12 cellular contexts compared by ENCODE assay signal in genomic region chr11:444397-445144, GRCh38. TPM values are rescaled to one million over a fixed set of nuclear protein-coding genes. Genes with fewer than 3 reads are reported as not detected.
DNase-seq lines count a peak whose midpoint lies in the region; ATAC-seq, FAIRE-seq and TF ChIP-seq lines count a peak whose summit lies in the region.
"Had no signal": no experiment of that assay in that cellular context is flagged by ENCODE, and none has a peak within 500 bp of the region (broad histone marks: within the 10 kb centered on the region; RNA-seq: fewer than 3 reads in every experiment).

No MANE protein-coding gene starts in this region.

- TF ChIP-seq POLR2A in HepG2 (IDR thresholded peaks at IDR 0.05; ENCODE audit: insufficient read depth in 1 of 2, low read depth in 2 of 2, low read length in 2 of 2) (no peak), right lobe of liver (IDR thresholded peaks at IDR 0.05) (no peak)

- in situ Hi-C loops in HepG2 (cut with HindIII; ENCODE audit: extremely low pct_ligation_motif_present, low pct_unique_long_range_greater_than_20kb): loop anchor here (5.0 kb wide), 1 partner anchor 37 kb away; no protein-coding TSS in a partner anchor

- H2AFZ ChIP-seq in HepG2 (ENCODE audit: low read length) (no peak overlapping the region), hepatocyte (no peak overlapping the region)

- WGBS in HepG2 (ENCODE audit: low lambda C conversion rate): 73% methylated on average over 12 of the region's 12 CpGs
- WGBS in right lobe of liver (ENCODE audit: insufficient coverage, low coverage, low lambda C conversion rate, missing lambda C conversion rate): 29% methylated on average over 10 of the region's 12 CpGs
- 44% methylated on average over 12 of the region's 12 CpGs for WGBS in hepatocyte (ENCODE audit: low lambda C conversion rate, missing lambda C conversion rate)

- H3K27ac ChIP-seq in HepG2 (ENCODE audit: extremely low read length, insufficient read depth, low read length) (no peak overlapping the region), right lobe of liver (no peak overlapping the region), hepatocyte (peak overlapping the region; percentile 95)

- H3K36me3 ChIP-seq in HepG2 (replicated peaks in 1 of 2; ENCODE audit: control insufficient read depth in 1 of 2, insufficient read depth in 2 of 2, low read length in 2 of 2) (no peaks in the 10 kb centered on the region), right lobe of liver (no peaks in the 10 kb centered on the region), hepatocyte (replicated peaks; ENCODE audit: insufficient read depth, low read depth) (no peaks in the 10 kb centered on the region)

- no peaks in the 10 kb centered on the region for H3K9me2 ChIP-seq in hepatocyte (replicated peaks; ENCODE audit: insufficient read depth)

- no peak for DNase-seq in HepG2 (ENCODE audit: low spot score)
- no peak for DNase-seq in right lobe of liver
- peak; percentile 33 for DNase-seq in RPMI7951 (ENCODE audit: low read depth)
- peak; percentile 74 for DNase-seq in hepatocyte (ENCODE audit: low spot score)
- no peak for DNase-seq in ureter (ENCODE audit: low spot score)
- DNase-seq: activated CD4-positive, alpha-beta T cell treated with anti-CD3 and anti-CD28 coated beads for 36 hours; NCI-H2081 treated with DMSO at 0.1 percent for 48 hours had no signal

- TF ChIP-seq CTCF in HepG2 (CRISPR knock-in tag; IDR thresholded peaks at IDR 0.05) (no peak), right lobe of liver (IDR thresholded peaks at IDR 0.05) (no peak), hepatocyte (IDR thresholded peaks at IDR 0.05; ENCODE audit: poor library complexity) (no peak)

- BruUV-seq in HepG2 (replicated peaks; lab: Mats Ljungman, UMichigan): no TSS peak

- H3K79me2 ChIP-seq in HepG2 (ENCODE audit: insufficient read depth, low read length): no peaks in the 10 kb centered on the region
- peaks cover 5% of the 10 kb centered on the region for H3K79me2 ChIP-seq in hepatocyte

- H3K27me3 ChIP-seq in HepG2 (ENCODE audit: control insufficient read depth in 1 of 2, insufficient read depth in 2 of 2, low read length in 2 of 2) (no peaks in the 10 kb centered on the region), right lobe of liver (no peaks in the 10 kb centered on the region), hepatocyte (no peaks in the 10 kb centered on the region)
- H3K27me3 ChIP-seq: body of pancreas had no signal

- H3K4me3 ChIP-seq in HepG2 (replicated peaks in 1 of 3; ENCODE audit: insufficient read depth in 1 of 3, low read depth in 2 of 3, low read length in 3 of 3) (no peak overlapping the region), right lobe of liver (no peak overlapping the region), hepatocyte (no peak overlapping the region)
- H3K4me3 ChIP-seq: body of pancreas had no signal

- CTCF ChIA-PET in HepG2 (lab: Yijun Ruan, JAX; ENCODE audit: low intra/inter-chr PET ratio, low total read pairs): no interaction called here

- H3K4me1 ChIP-seq in HepG2 (ENCODE audit: insufficient read depth, low read length): peaks cover 77% of the 10 kb centered on the region
- peaks cover 0 to 21% (median 5%) of the 10 kb centered on the region in 4 donors for H3K4me1 ChIP-seq in right lobe of liver
- peaks cover 43% of the 10 kb centered on the region for H3K4me1 ChIP-seq in hepatocyte (ENCODE audit: insufficient read depth)

- H4K20me1 ChIP-seq in HepG2 (ENCODE audit: insufficient read depth, low read length) (no peaks in the 10 kb centered on the region), hepatocyte (ENCODE audit: insufficient read depth, poor library complexity, severe bottlenecking) (no peaks in the 10 kb centered on the region)

- no peak for FAIRE-seq in HepG2 (lab: Jason Lieb, UNC)

- H3K9me3 ChIP-seq in HepG2 (ENCODE audit: low read length) (no peaks in the 10 kb centered on the region), right lobe of liver (no peaks in the 10 kb centered on the region), hepatocyte (ENCODE audit: low read depth) (no peaks in the 10 kb centered on the region)
- H3K9me3 ChIP-seq: body of pancreas had no signal

- no peak for ATAC-seq in HepG2
- no peak for ATAC-seq in right lobe of liver
- ATAC-seq in HG02938 (IDR thresholded peaks at IDR 0.05; ENCODE audit: unreplicated experiment): no peak
- ATAC-seq in HG02588 (IDR thresholded peaks at IDR 0.05; ENCODE audit: unreplicated experiment): no peak
- no peak for ATAC-seq in HG03025 (IDR thresholded peaks at IDR 0.05; ENCODE audit: low FRiP score, unreplicated experiment)
- ATAC-seq: activated CD4-positive, alpha-beta T cell treated with anti-CD3 and anti-CD28 coated beads for 36 hours; body of pancreas; sciatic nerve had no signal

- H3K4me2 ChIP-seq in HepG2 (ENCODE audit: low read depth, low read length): no peak overlapping the region
- H3K4me2 ChIP-seq in hepatocyte: peak overlapping the region; percentile 11

- TF ChIP-seq RAD21 in HepG2 (CRISPR knock-in tag; IDR thresholded peaks at IDR 0.05): no peak

- H3K9ac ChIP-seq in HepG2 (ENCODE audit: insufficient read depth, low read depth, low read length): no peak overlapping the region

- TF ChIP-seq EP300 in HepG2 (IDR thresholded peaks at IDR 0.05; ENCODE audit: low read depth in 2 of 2, low read length in 2 of 2): no peak
- TF ChIP-seq EP300 in HepG2 (CRISPR knock-in tag; IDR thresholded peaks at IDR 0.05; ENCODE audit: borderline replicate concordance): no peak

- intact Hi-C loops in HepG2 (cut with micrococcal nuclease; ENCODE audit: unreplicated experiment): loop anchor here (5.0 kb wide), 1 partner anchor 37 kb away; no protein-coding TSS in a partner anchor
- intact Hi-C loops in right lobe of liver (cut with DNase I): loop anchor here in 1 of 2 donors (5.0 kb wide), 1 partner anchor 37 kb away; no protein-coding TSS in a partner anchor

- POLR2A ChIA-PET in HepG2 (lab: Yijun Ruan, JAX): interaction anchor here (1.1 to 1.5 kb wide), 3 partner anchors 30 to 91 kb away, joined by 3 to 8 read pairs (median 3); partner anchors contain the start of genes HRAS and SIGIRR

RNA-seq across cellular contexts. Expression of gene ANO9, which starts 2.8 kb away (rescaled TPM):
- total RNA-seq in HepG2 (2016; rRNA removed; fragmentation: Illumina TruSeq; extraction: Trizol) (1.5 and 8.9 TPM in 2 replicates), right lobe of liver (1 to 10 TPM in 1 of 6 experiments, under 1 TPM in 4, not detected in 1; 0.09 to 1.0 (median 0.28) TPM), hepatocyte (19.5 and 21.2 TPM in 2 replicates), ureter (17.9 TPM)
- total RNA-seq in HepG2 (2016; cell fraction: cytosol; rRNA removed; fragmentation: Illumina TruSeq; extraction: Trizol; ENCODE audit: low read depth): 1.8 and 2.3 TPM in 2 replicates
- total RNA-seq in HepG2 (2016; cell fraction: insoluble cytoplasmic fraction; rRNA removed; fragmentation: Illumina TruSeq; extraction: Trizol): 1.2 and 9.2 TPM in 2 replicates
- 1.7 and 2.0 TPM in 2 replicates for total RNA-seq in HepG2 (2016; cell fraction: membrane; rRNA removed; fragmentation: Illumina TruSeq; extraction: Trizol)
- total RNA-seq in HepG2 (2016; cell fraction: nucleus; rRNA removed; fragmentation: Illumina TruSeq; extraction: Trizol): 14.4 and 16.4 TPM in 2 replicates
- polyA plus RNA-seq in HepG2 (2011; rRNA removed) (14.3 and 19.9 TPM in 2 replicates), hepatocyte (34.9 and 35.7 TPM in 2 replicates)
- polyA plus RNA-seq in HepG2 (2011; cell fraction: cytosol; rRNA removed): 2.2 and 2.9 TPM in 2 replicates
- polyA plus RNA-seq in HepG2 (2011; cell fraction: nucleus; rRNA removed): 267 and 279 TPM in 2 replicates
- 18.3 and 18.6 TPM in 2 replicates for polyA plus RNA-seq in HepG2 (2012)
- 0.44 and 0.54 TPM in 2 replicates for polyA plus RNA-seq in HepG2 (2016; cell fraction: cytosol; fragmentation: Illumina TruSeq; extraction: Trizol; ENCODE audit: low read depth)
- polyA plus RNA-seq in HepG2 (2016; cell fraction: insoluble cytoplasmic fraction; fragmentation: Illumina TruSeq; extraction: Trizol; ENCODE audit: low read depth): 1.5 and 1.9 TPM in 2 replicates
- polyA plus RNA-seq in HepG2 (2016; cell fraction: membrane; fragmentation: Illumina TruSeq; extraction: Trizol; ENCODE audit: low read depth): 0.82 and 1.0 TPM in 2 replicates
- 71.0 and 80.1 TPM in 2 replicates for polyA plus RNA-seq in HepG2 (2016; cell fraction: nucleus; fragmentation: Illumina TruSeq; extraction: Trizol; ENCODE audit: insufficient read depth, low read depth)
- 0.23 and 6.4 TPM in 2 replicates for polyA minus RNA-seq in HepG2 (2011; rRNA and poly(A)+ RNA removed; ENCODE audit: low replicate concordance)
- polyA minus RNA-seq in HepG2 (2011; cell fraction: cytosol; rRNA and poly(A)+ RNA removed): 0.97 and 2.5 TPM in 2 replicates
- 14.8 and 15.1 TPM in 2 replicates for polyA minus RNA-seq in HepG2 (2011; cell fraction: nucleus; rRNA and poly(A)+ RNA removed)
- not detected in 2 replicates for total RNA-seq in RPMI7951 (2014; rRNA removed; shearing (Covaris generic))

RNA-seq across cellular contexts. Expression of gene PTDSS2, which starts 5.5 kb away (rescaled TPM):
- total RNA-seq in HepG2 (2016; rRNA removed; fragmentation: Illumina TruSeq; extraction: Trizol): 11.3 and 21.7 TPM in 2 replicates
- 5.6 and 7.0 TPM in 2 replicates for total RNA-seq in HepG2 (2016; cell fraction: cytosol; rRNA removed; fragmentation: Illumina TruSeq; extraction: Trizol; ENCODE audit: low read depth)
- 8.4 and 25.4 TPM in 2 replicates for total RNA-seq in HepG2 (2016; cell fraction: insoluble cytoplasmic fraction; rRNA removed; fragmentation: Illumina TruSeq; extraction: Trizol)
- total RNA-seq in HepG2 (2016; cell fraction: membrane; rRNA removed; fragmentation: Illumina TruSeq; extraction: Trizol): 10.9 and 11.3 TPM in 2 replicates
- total RNA-seq in HepG2 (2016; cell fraction: nucleus; rRNA removed; fragmentation: Illumina TruSeq; extraction: Trizol): 23.2 and 23.3 TPM in 2 replicates
- polyA plus RNA-seq in HepG2 (2011; rRNA removed): 26.4 and 37.6 TPM in 2 replicates
- 28.3 and 34.4 TPM in 2 replicates for polyA plus RNA-seq in HepG2 (2011; cell fraction: cytosol; rRNA removed)
- 151 and 168 TPM in 2 replicates for polyA plus RNA-seq in HepG2 (2011; cell fraction: nucleus; rRNA removed)
- polyA plus RNA-seq in HepG2 (2012): 19.9 and 35.5 TPM in 2 replicates
- polyA plus RNA-seq in HepG2 (2016; cell fraction: cytosol; fragmentation: Illumina TruSeq; extraction: Trizol; ENCODE audit: low read depth): 5.4 and 6.0 TPM in 2 replicates
- 11.4 and 12.9 TPM in 2 replicates for polyA plus RNA-seq in HepG2 (2016; cell fraction: insoluble cytoplasmic fraction; fragmentation: Illumina TruSeq; extraction: Trizol; ENCODE audit: low read depth)
- polyA plus RNA-seq in HepG2 (2016; cell fraction: membrane; fragmentation: Illumina TruSeq; extraction: Trizol; ENCODE audit: low read depth): 9.5 and 10.3 TPM in 2 replicates
- polyA plus RNA-seq in HepG2 (2016; cell fraction: nucleus; fragmentation: Illumina TruSeq; extraction: Trizol; ENCODE audit: insufficient read depth, low read depth): 59.3 and 60.5 TPM in 2 replicates
- 43.0 and 66.5 TPM in 2 replicates for polyA minus RNA-seq in HepG2 (2011; rRNA and poly(A)+ RNA removed; ENCODE audit: low replicate concordance)
- 20.3 and 23.7 TPM in 2 replicates for polyA minus RNA-seq in HepG2 (2011; cell fraction: cytosol; rRNA and poly(A)+ RNA removed)
- polyA minus RNA-seq in HepG2 (2011; cell fraction: nucleus; rRNA and poly(A)+ RNA removed): 28.6 and 30.4 TPM in 2 replicates
- total RNA-seq in right lobe of liver: 10 to 100 TPM in 4 of 6 experiments, 1 to 10 TPM in 2; 8.4 to 21.9 (median 11.4) TPM
- total RNA-seq in RPMI7951 (2014; rRNA removed; shearing (Covaris generic)): 13.2 and 16.8 TPM in 2 replicates
- 29.7 and 31.5 TPM in 2 replicates for total RNA-seq in hepatocyte
- polyA plus RNA-seq in hepatocyte: 50.6 and 50.8 TPM in 2 replicates
- total RNA-seq in ureter: 28.6 TPM

RNA-seq across cellular contexts. Expression of gene SIGIRR, which starts 29.8 kb away (rescaled TPM):
- total RNA-seq in HepG2 (2016; rRNA removed; fragmentation: Illumina TruSeq; extraction: Trizol) (0.80 and 2.1 TPM in 2 replicates), right lobe of liver (100 to 1,000 TPM in 2 of 6 experiments, 10 to 100 TPM in 4; 48.2 to 133 (median 66.3) TPM), hepatocyte (42.4 and 52.1 TPM in 2 replicates), ureter (73.9 TPM)
- 1.7 and 1.8 TPM in 2 replicates for total RNA-seq in HepG2 (2016; cell fraction: cytosol; rRNA removed; fragmentation: Illumina TruSeq; extraction: Trizol; ENCODE audit: low read depth)
- 1.4 and 2.0 TPM in 2 replicates for total RNA-seq in HepG2 (2016; cell fraction: insoluble cytoplasmic fraction; rRNA removed; fragmentation: Illumina TruSeq; extraction: Trizol)
- total RNA-seq in HepG2 (2016; cell fraction: membrane; rRNA removed; fragmentation: Illumina TruSeq; extraction: Trizol): 2.1 and 2.2 TPM in 2 replicates
- total RNA-seq in HepG2 (2016; cell fraction: nucleus; rRNA removed; fragmentation: Illumina TruSeq; extraction: Trizol): 1.8 and 1.9 TPM in 2 replicates
- polyA plus RNA-seq in HepG2 (2011; rRNA removed) (1.2 and 2.1 TPM in 2 replicates), hepatocyte (77.4 and 85.3 TPM in 2 replicates)
- polyA plus RNA-seq in HepG2 (2011; cell fraction: cytosol; rRNA removed): 1.1 and 2.0 TPM in 2 replicates
- polyA plus RNA-seq in HepG2 (2011; cell fraction: nucleus; rRNA removed): 4.9 and 10.2 TPM in 2 replicates
- 1.6 and 2.0 TPM in 2 replicates for polyA plus RNA-seq in HepG2 (2012)
- 1.6 and 2.7 TPM in 2 replicates for polyA plus RNA-seq in HepG2 (2016; cell fraction: cytosol; fragmentation: Illumina TruSeq; extraction: Trizol; ENCODE audit: low read depth)
- 1.0 and 2.1 TPM in 2 replicates for polyA plus RNA-seq in HepG2 (2016; cell fraction: insoluble cytoplasmic fraction; fragmentation: Illumina TruSeq; extraction: Trizol; ENCODE audit: low read depth)
- polyA plus RNA-seq in HepG2 (2016; cell fraction: membrane; fragmentation: Illumina TruSeq; extraction: Trizol; ENCODE audit: low read depth): 2.8 and 4.3 TPM in 2 replicates
- 5.7 and 7.3 TPM in 2 replicates for polyA plus RNA-seq in HepG2 (2016; cell fraction: nucleus; fragmentation: Illumina TruSeq; extraction: Trizol; ENCODE audit: insufficient read depth, low read depth)
- polyA minus RNA-seq in HepG2 (2011; rRNA and poly(A)+ RNA removed; ENCODE audit: low replicate concordance): 2.3 and 4.3 TPM in 2 replicates
- 1.5 and 1.8 TPM in 2 replicates for polyA minus RNA-seq in HepG2 (2011; cell fraction: cytosol; rRNA and poly(A)+ RNA removed)
- not detected in 2 replicates for polyA minus RNA-seq in HepG2 (2011; cell fraction: nucleus; rRNA and poly(A)+ RNA removed)
- total RNA-seq in RPMI7951 (2014; rRNA removed; shearing (Covaris generic)): 14.3 and 19.2 TPM in 2 replicates

RNA-seq across cellular contexts. Expression of gene PKP3, which starts 50.6 kb away (rescaled TPM):
- total RNA-seq in HepG2 (2016; rRNA removed; fragmentation: Illumina TruSeq; extraction: Trizol): 21.1 and 28.7 TPM in 2 replicates
- 5.8 and 6.9 TPM in 2 replicates for total RNA-seq in HepG2 (2016; cell fraction: cytosol; rRNA removed; fragmentation: Illumina TruSeq; extraction: Trizol; ENCODE audit: low read depth)
- 17.5 and 29.7 TPM in 2 replicates for total RNA-seq in HepG2 (2016; cell fraction: insoluble cytoplasmic fraction; rRNA removed; fragmentation: Illumina TruSeq; extraction: Trizol)
- 13.9 and 14.9 TPM in 2 replicates for total RNA-seq in HepG2 (2016; cell fraction: membrane; rRNA removed; fragmentation: Illumina TruSeq; extraction: Trizol)
- total RNA-seq in HepG2 (2016; cell fraction: nucleus; rRNA removed; fragmentation: Illumina TruSeq; extraction: Trizol): 14.5 and 19.8 TPM in 2 replicates
- polyA plus RNA-seq in HepG2 (2011; rRNA removed): 18.0 and 25.1 TPM in 2 replicates
- polyA plus RNA-seq in HepG2 (2011; cell fraction: cytosol; rRNA removed): 13.8 and 24.2 TPM in 2 replicates
- 59.8 and 70.5 TPM in 2 replicates for polyA plus RNA-seq in HepG2 (2011; cell fraction: nucleus; rRNA removed)
- polyA plus RNA-seq in HepG2 (2012): 12.9 and 13.0 TPM in 2 replicates
- 4.6 and 4.9 TPM in 2 replicates for polyA plus RNA-seq in HepG2 (2016; cell fraction: cytosol; fragmentation: Illumina TruSeq; extraction: Trizol; ENCODE audit: low read depth)
- polyA plus RNA-seq in HepG2 (2016; cell fraction: insoluble cytoplasmic fraction; fragmentation: Illumina TruSeq; extraction: Trizol; ENCODE audit: low read depth): 22.3 and 24.1 TPM in 2 replicates
- polyA plus RNA-seq in HepG2 (2016; cell fraction: membrane; fragmentation: Illumina TruSeq; extraction: Trizol; ENCODE audit: low read depth): 7.9 and 9.3 TPM in 2 replicates
- 38.2 and 40.1 TPM in 2 replicates for polyA plus RNA-seq in HepG2 (2016; cell fraction: nucleus; fragmentation: Illumina TruSeq; extraction: Trizol; ENCODE audit: insufficient read depth, low read depth)
- 30.4 and 42.3 TPM in 2 replicates for polyA minus RNA-seq in HepG2 (2011; rRNA and poly(A)+ RNA removed; ENCODE audit: low replicate concordance)
- 24.6 and 25.2 TPM in 2 replicates for polyA minus RNA-seq in HepG2 (2011; cell fraction: cytosol; rRNA and poly(A)+ RNA removed)
- 9.9 and 14.7 TPM in 2 replicates for polyA minus RNA-seq in HepG2 (2011; cell fraction: nucleus; rRNA and poly(A)+ RNA removed)
- 1 to 10 TPM in 1 of 6 experiments, under 1 TPM in 2, not detected in 3; 0.43 to 1.5 (median 0.47) TPM for total RNA-seq in right lobe of liver
- 0.84 and 2.9 TPM in 2 replicates for total RNA-seq in RPMI7951 (2014; rRNA removed; shearing (Covaris generic))
- total RNA-seq in hepatocyte: 55.6 and 62.1 TPM in 2 replicates
- 89.5 and 91.3 TPM in 2 replicates for polyA plus RNA-seq in hepatocyte
- 78.5 TPM for total RNA-seq in ureter

Comparison
In these comparisons a context has a peak if more than half of its experiments do, and no peak if none do; other contexts are left out.
1. DNase-seq: peak in RPMI7951 (single experiment) and hepatocyte (single experiment); none in HepG2 (single experiment), right lobe of liver (0 of 3) and ureter (single experiment).